Comparison of ENCODE assay signal across 17 cellular contexts in genomic region chr9:115127191-115127817, GRCh38. TPM values are rescaled to one million over a fixed set of nuclear protein-coding genes. Genes with fewer than 3 reads are reported as not detected.
DNase-seq lines count a peak whose midpoint lies in the region; ATAC-seq and TF ChIP-seq lines count a peak whose summit lies in the region.
"Had no signal": no experiment of that assay in that cellular context is flagged by ENCODE, and none has a peak within 500 bp of the region (broad histone marks: within the 10 kb centered on the region; RNA-seq: fewer than 3 reads in every experiment).

No MANE protein-coding gene starts in this region.

- H3K4me1 ChIP-seq in OCI-LY3 (ENCODE audit: low read length) = peaks cover 17% of the 10 kb centered on the region
- H3K4me1 ChIP-seq: body of pancreas had no signal

- ATAC-seq in esophagus mucosa (peak; percentile 97), omental fat pad (ENCODE audit: low FRiP score) (peak; percentile 70), HG03460 (IDR thresholded peaks at IDR 0.05; ENCODE audit: unreplicated experiment) (no peak)
- ATAC-seq: body of pancreas had no signal

- peak overlapping the region; percentile 25; the same call in 1 of the 2 replicates for H3K4me3 ChIP-seq in OCI-LY3 (ENCODE audit: low read length)
- H3K4me3 ChIP-seq: body of pancreas had no signal

- H3K79me2 ChIP-seq in OCI-LY3 (ENCODE audit: low read length) = no peaks in the 10 kb centered on the region

- no peaks in the 10 kb centered on the region for H3K36me3 ChIP-seq in OCI-LY3 (replicated peaks; ENCODE audit: low read depth, low read length)

- TF ChIP-seq CTCF in OCI-LY3 (IDR thresholded peaks at IDR 0.05; ENCODE audit: low read depth, low read length) (no peak), omental fat pad (IDR thresholded peaks at IDR 0.05) (no peak)

- H4K20me1 ChIP-seq in OCI-LY3 (ENCODE audit: insufficient read depth, low read length) = no peaks in the 10 kb centered on the region

- DNase-seq in Daoy (ENCODE audit: low read depth) (peak; percentile 68), omental fat pad (ENCODE audit: low spot score) (no peak), NCI-H1092 (lab: John Stamatoyannopoulos, UW) (no peak), AG08396 (ENCODE audit: low spot score) (no peak)
- DNase-seq in stimulated activated CD4-positive, alpha-beta T cell treated with anti-CD3 and anti-CD28 coated beads, Interleukin-4, amount 100 ng/mL, for 1 hour = no peak
- DNase-seq: activated CD4-positive, alpha-beta memory T cell treated with anti-CD3 and anti-CD28 coated beads, Interleukin-2, amount 10 ng/mL, durations not matched to agents 7 days and 5 days; body of pancreas; H9; kidney; NCI-H1436; NCI-H526 treated with DMSO at 0.1 percent for 48 hours; retina; SHP77 treated with DMSO at 0.1 percent for 48 hours; stimulated activated naive CD4-positive, alpha-beta T cell had no signal

- H3K4me2 ChIP-seq in OCI-LY3 (ENCODE audit: low read length) = peak overlapping the region; percentile 37

- H3K9ac ChIP-seq in OCI-LY3 (ENCODE audit: low read length) = no peak overlapping the region

- H3K27ac ChIP-seq in OCI-LY3 (ENCODE audit: low read length) = no peak overlapping the region
- H3K27ac ChIP-seq: body of pancreas had no signal

- no peaks in the 10 kb centered on the region for H3K9me3 ChIP-seq in OCI-LY3 (ENCODE audit: insufficient read depth, low read length)
- H3K9me3 ChIP-seq: body of pancreas had no signal

- no peak overlapping the region for H2AFZ ChIP-seq in OCI-LY3 (ENCODE audit: low read depth, low read length)

- H3K27me3 ChIP-seq in OCI-LY3 (ENCODE audit: low read depth, low read length) = peaks cover 14% of the 10 kb centered on the region; the same call in 1 of the 2 replicates
- H3K27me3 ChIP-seq: body of pancreas had no signal

RNA-seq across cellular contexts. Expression of gene TNC, which starts 9.3 kb away (rescaled TPM):
- total RNA-seq in Daoy (2014; rRNA removed; shearing (Covaris generic)) = 133 and 159 TPM in 2 replicates
- total RNA-seq in esophagus mucosa = 56.6 TPM
- 10 to 100 TPM in 2 of 4 donors, 1 to 10 TPM in 2; 3.2 to 44.2 (median 10.0) TPM for total RNA-seq in omental fat pad
